Comparison of ENCODE assay signal across 12 cellular contexts in genomic region chr20:63533388-63533787, GRCh38. TPM values are rescaled to one million over a fixed set of nuclear protein-coding genes. Genes with fewer than 3 reads are reported as not detected.
"Had no signal": no experiment of that assay in that cellular context is flagged by ENCODE, and none has a peak within 500 bp of the region (broad histone marks: within the 10 kb centered on the region; RNA-seq: fewer than 3 reads in every experiment).

No MANE protein-coding gene starts in this region.

- H3K4me3 Mint-ChIP-seq: neural crest cell had no signal

- H3K9me3 Mint-ChIP-seq: neural crest cell had no signal

- DNase-seq: activated CD4-positive, alpha-beta T cell treated with anti-CD3 and anti-CD28 coated beads, Interleukin-2, amount 50 U/mL, for 1 hour; activated CD8-positive, alpha-beta memory T cell treated with anti-CD3 and anti-CD28 coated beads for 24 hours; activated naive CD4-positive, alpha-beta T cell treated with anti-CD3 and anti-CD28 coated beads, Interleukin-2, amount 50 U/mL, for 16 hours; hippocampal formation; stimulated activated CD4-positive, alpha-beta T cell treated with anti-CD3 and anti-CD28 coated beads, Interleukin-2, amount 100 ng/mL, for 24 hours; T-helper 2 cell had no signal

- H3K27ac ChIP-seq: cardiac muscle cell, ovary had no signal

RNA-seq across cellular contexts. Expression of gene PTK6, which starts 3.8 kb away (rescaled TPM):
- total RNA-seq: cardiac muscle cell, neural crest cell had no signal

RNA-seq across cellular contexts. Expression of gene SRMS, which starts 14.2 kb away (rescaled TPM):
- total RNA-seq: cardiac muscle cell, kidney epithelial cell, mesenteric fat pad, neural crest cell, ovary, pulmonary artery endothelial cell had no signal
